Comparison of ENCODE assay signal across 9 cellular contexts in the genomic region with DNA sequence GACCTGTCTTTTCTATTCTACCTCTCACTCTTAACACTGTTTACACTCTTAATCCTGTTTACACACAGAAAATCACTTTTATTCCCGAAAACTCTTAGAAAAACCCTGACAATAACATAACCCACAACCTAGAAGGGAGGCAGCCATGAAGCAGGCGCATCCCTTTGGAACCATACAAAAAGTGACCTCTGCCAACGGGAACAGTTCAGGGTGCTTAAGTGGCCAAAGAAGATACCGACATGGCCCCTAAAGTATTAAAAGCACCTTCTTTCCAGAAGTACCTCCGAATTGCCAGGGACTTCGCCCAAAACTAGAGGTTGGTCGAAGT. TPM values are rescaled to one million over a fixed set of nuclear protein-coding genes. Genes with fewer than 3 reads are reported as not detected.
DNase-seq lines count a peak whose midpoint lies in the region; ATAC-seq and TF ChIP-seq lines count a peak whose summit lies in the region.
"Had no signal": no experiment of that assay in that cellular context is flagged by ENCODE, and none has a peak within 500 bp of the region (broad histone marks: within the 10 kb centered on the region; RNA-seq: fewer than 3 reads in every experiment).

No MANE protein-coding gene starts in this region.

- peak overlapping the region; percentile 88 for H3K9ac ChIP-seq in SU-DHL-6 (ENCODE audit: low read length)

- H3F3A ChIP-seq in SU-DHL-6 (ENCODE audit: insufficient read depth), result no peaks in the 10 kb centered on the region

- H2AFZ ChIP-seq in SU-DHL-6 (ENCODE audit: low read depth, low read length, severe bottlenecking), result peak overlapping the region; percentile 73

- H3K27me3 ChIP-seq in SU-DHL-6 (ENCODE audit: low read length), result no peaks in the 10 kb centered on the region

- no peaks in the 10 kb centered on the region for H3K9me2 ChIP-seq in SU-DHL-6 (replicated peaks; ENCODE audit: insufficient read depth, low read length)

- H3K4me3 ChIP-seq in SU-DHL-6 (ENCODE audit: insufficient read depth, low read length, poor library complexity, severe bottlenecking), result peak overlapping the region; percentile 99
- peak overlapping the region; percentile 98 to 100 for H3K4me3 ChIP-seq in foreskin fibroblast (ENCODE audit: low read depth in 1 of 2, low read length in 2 of 2)

- H3K36me3 ChIP-seq in SU-DHL-6 (ENCODE audit: low read length), result peaks cover 6% of the 10 kb centered on the region; the same call in 1 of the 2 replicates

- peak overlapping the region; percentile 34 for H3K27ac ChIP-seq in SU-DHL-6 (ENCODE audit: low read depth, low read length)

- DNase-seq in DMS 273 (lab: John Stamatoyannopoulos, UW; ENCODE audit: unreplicated experiment) (peak; percentile 44), DMS 273 treated with DMSO at 0.1 percent for 48 hours (lab: John Stamatoyannopoulos, UW) (no peak), foreskin fibroblast (peak in 1 of 2 donors; percentile 1), sciatic nerve (ENCODE audit: low spot score) (no peak), dermis blood vessel endothelial cell (no peak), AML-193 (lab: John Stamatoyannopoulos, UW) (no peak)

- intact Hi-C loops in sciatic nerve (cut with DNase I), result no loop called here

- H3K79me2 ChIP-seq in SU-DHL-6 (ENCODE audit: insufficient read depth, low read length), result peaks cover 68% of the 10 kb centered on the region

- peak overlapping the region; percentile 82 for H3K4me2 ChIP-seq in SU-DHL-6 (ENCODE audit: low read depth, low read length, poor library complexity, severe bottlenecking)

- no peaks in the 10 kb centered on the region; the same call in 1 of the 2 replicates for H4K20me1 ChIP-seq in SU-DHL-6 (ENCODE audit: low read depth, low read length)

- ATAC-seq in HG02852 (IDR thresholded peaks at IDR 0.05; ENCODE audit: unreplicated experiment) (peak; percentile 5), sciatic nerve (peak; percentile 37)

- TF ChIP-seq CTCF in SU-DHL-6 (IDR thresholded peaks at IDR 0.05; ENCODE audit: insufficient read depth, low read length, poor library complexity, severe bottlenecking) (no peak), foreskin fibroblast (IDR thresholded peaks at IDR 0.05; ENCODE audit: low read depth, low read length) (no peak)

- no peaks in the 10 kb centered on the region for H3K9me3 ChIP-seq in SU-DHL-6 (ENCODE audit: insufficient read depth, low read length)

RNA-seq across cellular contexts. Expression of a gene that starts 0.5 kb away (rescaled TPM):
- total RNA-seq in sciatic nerve (22.7 TPM), dermis blood vessel endothelial cell (11.1 and 23.3 TPM in 2 replicates)

RNA-seq across cellular contexts. Expression of a gene that starts 0.6 kb away (rescaled TPM):
- total RNA-seq in sciatic nerve (5.0 TPM), dermis blood vessel endothelial cell (5.1 and 8.7 TPM in 2 replicates)

RNA-seq across cellular contexts. Expression of a gene that starts 37.2 kb away (rescaled TPM):
- total RNA-seq in sciatic nerve, result not detected
- total RNA-seq in dermis blood vessel endothelial cell, result not detected in 2 replicates
- total RNA-seq: dermis microvascular lymphatic vessel endothelial cell had no signal
